ENCODE assay signal across 1 cellular context in genomic region chr20:41159547-41159946, GRCh38.
TF ChIP-seq lines count a peak whose summit lies in the region.

No MANE protein-coding gene starts in this region.

TF ChIP-seq in HepG2, 621 proteins besides CTCF, POLR2A, EP300 and RAD21:
- TF ChIP-seq ZNF160 (CRISPR knock-in tag; IDR thresholded peaks at IDR 0.05) (0 out of 2 replicates have a peak, but pooled peaks have one; percentile 19), MAFK (conservative IDR thresholded peaks at IDR 0.05 in 1 of 2, IDR thresholded peaks at IDR 0.05 in 1 of 2; ENCODE audit: low read length in 2 of 2) (0 out of 4 replicates have a peak, but pooled peaks of 1 of the 2 experiments have one; percentile 1), POLR2AphosphoS5 (IDR thresholded peaks at IDR 0.05; ENCODE audit: low read depth, low read length) (no peak)
